Comparison of ENCODE assay signal across 19 cellular contexts in the genomic region with DNA sequence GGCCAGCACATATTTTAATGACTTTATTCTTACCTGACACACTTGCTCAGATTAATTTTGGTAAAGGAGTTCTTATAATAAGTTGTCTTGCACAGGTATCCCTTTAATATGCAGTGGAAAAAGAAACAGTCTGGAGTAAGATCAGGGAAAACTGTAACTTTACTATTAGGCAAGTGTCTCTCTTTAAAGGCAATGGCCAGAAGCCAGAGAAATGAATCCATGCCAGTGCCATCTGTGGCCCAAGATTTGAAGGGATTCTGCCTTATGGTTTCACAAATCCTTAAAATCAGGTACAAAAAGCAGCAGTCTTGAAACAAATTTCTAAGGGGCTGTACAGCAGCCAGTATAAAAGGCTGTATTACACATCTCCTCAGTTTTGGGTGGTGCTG. TPM values are rescaled to one million over a fixed set of nuclear protein-coding genes. Genes with fewer than 3 reads are reported as not detected.
DNase-seq lines count a peak whose midpoint lies in the region; ATAC-seq, FAIRE-seq and TF ChIP-seq lines count a peak whose summit lies in the region.
"Had no signal": no experiment of that assay in that cellular context is flagged by ENCODE, and none has a peak within 500 bp of the region (broad histone marks: within the 10 kb centered on the region; RNA-seq: fewer than 3 reads in every experiment).

No MANE protein-coding gene starts in this region.

- H3K36me3 Mint-ChIP-seq in Calu3 (ENCODE audit: insufficient read depth, unreplicated experiment): no peaks in the 10 kb centered on the region
- peaks cover 52% of the 10 kb centered on the region for H3K36me3 Mint-ChIP-seq in activated T-helper 17 cell treated with anti-CD3 and anti-CD28 coated beads, Interleukin-2, amount 50 U/mL, for 72 hours (ENCODE audit: low read depth)

- DNase-seq in A549 (ENCODE audit: low read depth in 1 of 2, low spot score in 1 of 2) (no peak), Calu3 (no peak), right lobe of liver (no peak), urothelium cell line (ENCODE audit: low spot score) (no peak), GDM1 (lab: John Stamatoyannopoulos, UW) (no peak)
- DNase-seq: activated CD4-positive, alpha-beta T cell treated with anti-CD3 and anti-CD28 coated beads for 4 hours; activated CD8-positive, alpha-beta memory T cell treated with anti-CD3 and anti-CD28 coated beads, Interleukin-2, amount 50 U/mL, for 48 hours; activated naive CD4-positive, alpha-beta T cell treated with anti-CD3 and anti-CD28 coated beads for 36 hours; BE2C; hypothalamus; mucosa of descending colon; NCI-H1930; NCI-H526 treated with DMSO at 0.1 percent for 48 hours; substantia nigra; T1000 had no signal

- TF ChIP-seq POLR2A in A549 (IDR thresholded peaks at IDR 0.05; ENCODE audit: low read length): no peak
- TF ChIP-seq POLR2A in right lobe of liver (IDR thresholded peaks at IDR 0.05): no peak

- ATAC-seq in A549: peak in 1 of 2 experiments; percentile 30; a peak in 4 of 6 replicates
- no peak for ATAC-seq in activated T-helper 17 cell treated with anti-CD3 and anti-CD28 coated beads, Interleukin-2, amount 50 U/mL, for 72 hours (replicated peaks)
- ATAC-seq in right lobe of liver: peak; percentile 48 to 56 (median 52)
- no peak for ATAC-seq in HG03025 (IDR thresholded peaks at IDR 0.05; ENCODE audit: low FRiP score, unreplicated experiment)
- ATAC-seq: Panc1 had no signal

- TF ChIP-seq EP300 in A549 (IDR thresholded peaks at IDR 0.05): no peak

- no peak overlapping the region for H3K4me3 Mint-ChIP-seq in Calu3 (ENCODE audit: low read depth, unreplicated experiment)
- H3K4me3 Mint-ChIP-seq in activated T-helper 17 cell treated with anti-CD3 and anti-CD28 coated beads, Interleukin-2, amount 50 U/mL, for 72 hours: no peak overlapping the region
- H3K4me3 Mint-ChIP-seq: activated naive CD4-positive, alpha-beta T cell treated with anti-CD3 and anti-CD28 coated beads for 36 hours had no signal

- no peak overlapping the region for H3K4me3 ChIP-seq in A549
- H3K4me3 ChIP-seq in right lobe of liver: peak overlapping the region in 1 of 3 donors; percentile 21
- H3K4me3 ChIP-seq: mucosa of descending colon, SK-N-MC had no signal

- peaks cover 0 to 20% (median 9%) of the 10 kb centered on the region in 4 donors for H3K36me3 ChIP-seq in right lobe of liver

- no TSS peak for BruUV-seq in Calu3 (replicated peaks; lab: Mats Ljungman, UMichigan)

- no peaks in the 10 kb centered on the region for H3K9me3 Mint-ChIP-seq in Calu3 (ENCODE audit: low read depth, unreplicated experiment)
- no peaks in the 10 kb centered on the region for H3K9me3 Mint-ChIP-seq in activated T-helper 17 cell treated with anti-CD3 and anti-CD28 coated beads, Interleukin-2, amount 50 U/mL, for 72 hours
- H3K9me3 Mint-ChIP-seq: activated naive CD4-positive, alpha-beta T cell treated with anti-CD3 and anti-CD28 coated beads for 36 hours had no signal

- no peak for FAIRE-seq in A549 (lab: Jason Lieb, UNC)
- no peak for FAIRE-seq in urothelium cell line (lab: Jason Lieb, UNC)

- H3K4me1 Mint-ChIP-seq in Calu3 (ENCODE audit: low read depth, unreplicated experiment): peaks cover 8% of the 10 kb centered on the region
- no peaks in the 10 kb centered on the region for H3K4me1 Mint-ChIP-seq in activated T-helper 17 cell treated with anti-CD3 and anti-CD28 coated beads, Interleukin-2, amount 50 U/mL, for 72 hours

- no peaks in the 10 kb centered on the region for H3K27me3 Mint-ChIP-seq in Calu3 (ENCODE audit: unreplicated experiment)
- no peaks in the 10 kb centered on the region for H3K27me3 Mint-ChIP-seq in activated T-helper 17 cell treated with anti-CD3 and anti-CD28 coated beads, Interleukin-2, amount 50 U/mL, for 72 hours

- CTCF ChIA-PET in A549 (lab: Yijun Ruan, JAX): interaction anchor here (0.6 kb wide), 1 partner anchor 327 kb away, joined by 3 read pairs; no protein-coding TSS in a partner anchor
- CTCF ChIA-PET in Calu3 (lab: Charles Lee): no interaction called here

- 0 out of 3 replicates have a peak overlapping the region, but pooled peaks have one; percentile 11 for H3K4me2 ChIP-seq in A549

- H3K9me3 ChIP-seq in A549 (no peaks in the 10 kb centered on the region), right lobe of liver (no peaks in the 10 kb centered on the region)
- H3K9me3 ChIP-seq: BE2C, mucosa of descending colon had no signal

- H3K27me3 ChIP-seq in right lobe of liver: no peaks in the 10 kb centered on the region
- H3K27me3 ChIP-seq: BE2C had no signal

- TF ChIP-seq CTCF in A549 (IDR thresholded peaks at IDR 0.05) (no peak), Calu3 (IDR thresholded peaks at IDR 0.05; ENCODE audit: unreplicated experiment) (no peak), right lobe of liver (IDR thresholded peaks at IDR 0.05) (no peak)

- POLR2A ChIA-PET in A549 (lab: Yijun Ruan, JAX): interaction anchor here (1.3 kb wide), 1 partner anchor 22 kb away, joined by 3 read pairs; a partner anchor contains a TSS

- peak overlapping the region; percentile 56 for H3K27ac Mint-ChIP-seq in Calu3 (ENCODE audit: unreplicated experiment)
- H3K27ac Mint-ChIP-seq in activated T-helper 17 cell treated with anti-CD3 and anti-CD28 coated beads, Interleukin-2, amount 50 U/mL, for 72 hours: peak overlapping the region; percentile 8
- H3K27ac Mint-ChIP-seq: activated naive CD4-positive, alpha-beta T cell treated with anti-CD3 and anti-CD28 coated beads for 36 hours had no signal

- intact Hi-C loops in Calu3 (cut with micrococcal nuclease; ENCODE audit: unreplicated experiment) (no loop called here), right lobe of liver (cut with DNase I) (no loop called here)

- H3K4me1 ChIP-seq in A549: peaks cover 34% of the 10 kb centered on the region
- H3K4me1 ChIP-seq in right lobe of liver: peaks cover 0 to 26% (median 9%) of the 10 kb centered on the region in 4 donors
- H3K4me1 ChIP-seq: BE2C had no signal

- TF ChIP-seq RAD21 in A549 (conservative IDR thresholded peaks at IDR 0.05 in 1 of 2, IDR thresholded peaks at IDR 0.05 in 1 of 2): no peak

- H3K27ac ChIP-seq in A549 (0 out of 6 replicates have a peak overlapping the region, but pooled peaks of 1 of the 2 experiments have one; percentile 1), right lobe of liver (peak overlapping the region; percentile 64 to 90 (median 78))
- H3K27ac ChIP-seq: SK-N-MC had no signal

TF ChIP-seq in A549, 52 proteins besides CTCF, POLR2A, EP300 and RAD21 (continues in another document):
- TF ChIP-seq, protein P1, sequence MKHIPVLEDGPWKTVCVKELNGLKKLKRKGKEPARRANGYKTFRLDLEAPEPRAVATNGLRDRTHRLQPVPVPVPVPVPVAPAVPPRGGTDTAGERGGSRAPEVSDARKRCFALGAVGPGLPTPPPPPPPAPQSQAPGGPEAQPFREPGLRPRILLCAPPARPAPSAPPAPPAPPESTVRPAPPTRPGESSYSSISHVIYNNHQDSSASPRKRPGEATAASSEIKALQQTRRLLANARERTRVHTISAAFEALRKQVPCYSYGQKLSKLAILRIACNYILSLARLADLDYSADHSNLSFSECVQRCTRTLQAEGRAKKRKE (CRISPR knock-in tag; IDR thresholded peaks at IDR 0.05; ENCODE audit: low read depth): no peak
- TF ChIP-seq KDM1A (IDR thresholded peaks at IDR 0.05; ENCODE audit: low read depth) (no peak), JUNB (IDR thresholded peaks at IDR 0.05) (no peak), JUN (IDR thresholded peaks at IDR 0.05) (no peak), FOXS1 (CRISPR knock-in tag; IDR thresholded peaks at IDR 0.05) (no peak), EHF (CRISPR knock-in tag; IDR thresholded peaks at IDR 0.05) (no peak), TFCP2L1 (CRISPR knock-in tag; IDR thresholded peaks at IDR 0.05) (no peak), RCOR1 (IDR thresholded peaks at IDR 0.05; ENCODE audit: low read depth, low read length) (no peak), RARB (CRISPR knock-in tag; IDR thresholded peaks at IDR 0.05) (no peak), MYC (IDR thresholded peaks at IDR 0.05; ENCODE audit: borderline replicate concordance, low read length) (no peak), HDAC2 (IDR thresholded peaks at IDR 0.05) (no peak), FOSB (CRISPR knock-in tag; IDR thresholded peaks at IDR 0.05) (no peak), ZSCAN20 (CRISPR knock-in tag; IDR thresholded peaks at IDR 0.05) (no peak), KDM5A (IDR thresholded peaks at IDR 0.05) (no peak), BHLHE40 (IDR thresholded peaks at IDR 0.05; ENCODE audit: low read depth, low read length) (no peak)
- TF ChIP-seq, protein P2, sequence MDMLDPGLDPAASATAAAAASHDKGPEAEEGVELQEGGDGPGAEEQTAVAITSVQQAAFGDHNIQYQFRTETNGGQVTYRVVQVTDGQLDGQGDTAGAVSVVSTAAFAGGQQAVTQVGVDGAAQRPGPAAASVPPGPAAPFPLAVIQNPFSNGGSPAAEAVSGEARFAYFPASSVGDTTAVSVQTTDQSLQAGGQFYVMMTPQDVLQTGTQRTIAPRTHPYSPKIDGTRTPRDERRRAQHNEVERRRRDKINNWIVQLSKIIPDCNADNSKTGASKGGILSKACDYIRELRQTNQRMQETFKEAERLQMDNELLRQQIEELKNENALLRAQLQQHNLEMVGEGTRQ (IDR thresholded peaks at IDR 0.05): no peak

RNA-seq across cellular contexts. Expression of a gene that starts 22.4 kb away (rescaled TPM):
- 40.0 and 70.2 TPM in 2 replicates for polyA plus RNA-seq in A549 (2011; rRNA removed)
- 16.4 and 16.7 TPM in 2 replicates for polyA plus RNA-seq in A549 (2012; cell fraction: cytosol; rRNA removed)
- polyA plus RNA-seq in A549 (2012; cell fraction: nucleus; rRNA removed): 7.2 and 10.8 TPM in 2 replicates
- polyA plus RNA-seq in A549 (2017; fragmentation: RNase III; extraction: RNeasy Plus Mini Kit Qiagen cat#74134 plus additional on column Dnase treatment): 45.2 to 48.3 TPM (median 45.4 TPM) in 3 replicates
- 9.0 and 13.7 TPM in 2 replicates for polyA minus RNA-seq in A549 (2011; rRNA and poly(A)+ RNA removed)
- 28.3 and 36.0 TPM in 2 replicates for total RNA-seq in Calu3 (2022)
- 10 to 100 TPM in 1 of 2 donors, 1 to 10 TPM in 1; 8.9 to 15.1 TPM for total RNA-seq in activated T-helper 17 cell treated with anti-CD3 and anti-CD28 coated beads, Interleukin-2, amount 50 U/mL, for 72 hours
- total RNA-seq in right lobe of liver: 10 to 100 TPM; 10.1 to 12.9 (median 12.2) TPM

RNA-seq across cellular contexts. Expression of a gene that starts 51.2 kb away (rescaled TPM):
- polyA plus RNA-seq in A549 (2011; rRNA removed): 10.0 and 10.6 TPM in 2 replicates
- 2.6 and 2.7 TPM in 2 replicates for polyA plus RNA-seq in A549 (2012; cell fraction: cytosol; rRNA removed)
- polyA plus RNA-seq in A549 (2012; cell fraction: nucleus; rRNA removed): 1.8 and 2.0 TPM in 2 replicates
- polyA plus RNA-seq in A549 (2017; fragmentation: RNase III; extraction: RNeasy Plus Mini Kit Qiagen cat#74134 plus additional on column Dnase treatment): 5.0 to 5.8 TPM (median 5.0 TPM) in 3 replicates
- 4.8 and 5.3 TPM in 2 replicates for polyA minus RNA-seq in A549 (2011; rRNA and poly(A)+ RNA removed)
- total RNA-seq in Calu3 (2022): 7.8 and 9.4 TPM in 2 replicates
- total RNA-seq in activated T-helper 17 cell treated with anti-CD3 and anti-CD28 coated beads, Interleukin-2, amount 50 U/mL, for 72 hours: 10 to 100 TPM in 1 of 2 donors, 1 to 10 TPM in 1; 9.2 to 11.7 TPM
- 10 to 100 TPM in 3 of 6 experiments, 1 to 10 TPM in 3; 7.3 to 12.7 (median 9.7) TPM for total RNA-seq in right lobe of liver

Comparison
In these comparisons a context has a peak if more than half of its experiments do, and no peak if none do; other contexts are left out.
1. ATAC-seq: peak in right lobe of liver (4 of 4); none in activated T-helper 17 cell treated with anti-CD3 and anti-CD28 coated beads, Interleukin-2, amount 50 U/mL, for 72 hours (single experiment) and HG03025 (single experiment).